8 cellular contexts compared by ENCODE assay signal in the genomic region with DNA sequence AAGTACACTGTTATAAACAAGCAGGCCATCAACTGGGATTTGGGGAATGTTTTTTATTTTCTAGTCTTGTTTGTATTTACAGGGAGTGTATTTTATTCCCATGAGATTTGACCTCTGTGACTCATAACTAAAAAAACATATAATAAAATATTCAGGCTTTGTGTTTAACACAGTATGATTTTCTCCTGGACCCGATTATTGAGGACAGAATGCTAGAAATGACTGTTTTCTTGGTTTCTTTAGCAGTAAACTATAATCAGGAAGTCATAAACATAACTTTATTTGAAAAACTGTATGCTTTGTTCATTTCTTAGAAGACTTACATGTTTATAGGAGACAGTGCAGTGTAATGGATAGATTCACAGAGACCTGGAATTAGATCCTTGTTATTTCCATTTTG. TPM values are rescaled to one million over a fixed set of nuclear protein-coding genes. Genes with fewer than 3 reads are reported as not detected.
DNase-seq lines count a peak whose midpoint lies in the region; ATAC-seq and TF ChIP-seq lines count a peak whose summit lies in the region.

No MANE protein-coding gene starts in this region.

- TF ChIP-seq CTCF in OCI-LY7 (conservative IDR thresholded peaks at IDR 0.05; ENCODE audit: low read length), result no peak
- TF ChIP-seq CTCF in epithelial cell of proximal tubule (conservative IDR thresholded peaks at IDR 0.05; ENCODE audit: low read depth, low read length), result no peak
- no peak for TF ChIP-seq CTCF in psoas muscle (IDR thresholded peaks at IDR 0.05)

- peaks cover 51% of the 10 kb centered on the region for H3K4me1 ChIP-seq in OCI-LY7 (ENCODE audit: insufficient read depth, low read length, poor library complexity, severe bottlenecking)
- peaks cover 46% of the 10 kb centered on the region for H3K4me1 ChIP-seq in psoas muscle

- ATAC-seq in psoas muscle (no peak), HG02852 (IDR thresholded peaks at IDR 0.05; ENCODE audit: unreplicated experiment) (no peak)

- H3K36me3 ChIP-seq in OCI-LY7 (ENCODE audit: insufficient read depth, low read length) (peaks cover 40% of the 10 kb centered on the region), psoas muscle (ENCODE audit: insufficient read depth in 1 of 2, low read depth in 1 of 2) (peaks cover 0 to 32% of the 10 kb centered on the region in 2 donors)

- 53 to 64% (median 56%) methylated on average over 1 of the region's 1 CpG for WGBS in psoas muscle, 3 donors

- DNase-seq in NCI-H2227 treated with DMSO at 0.1 percent for 48 hours (lab: John Stamatoyannopoulos, UW), result peak; percentile 27
- DNase-seq in NCI-H2227 (lab: John Stamatoyannopoulos, UW; ENCODE audit: unreplicated experiment), result no peak
- DNase-seq in OCI-LY7 (ENCODE audit: low spot score), result no peak
- no peak for DNase-seq in epithelial cell of proximal tubule (ENCODE audit: low read depth)
- no peak for DNase-seq in psoas muscle
- DNase-seq in NCI-H1930 (lab: John Stamatoyannopoulos, UW), result no peak
- no peak for DNase-seq in NCI-H345 (lab: John Stamatoyannopoulos, UW)

- H3K4me3 ChIP-seq in OCI-LY7 (ENCODE audit: low read depth, low read length, poor library complexity, severe bottlenecking) (peak overlapping the region; percentile 98), epithelial cell of proximal tubule (ENCODE audit: low read depth, low read length) (peak overlapping the region; percentile 91), psoas muscle (peak overlapping the region; percentile 93)

- no peaks in the 10 kb centered on the region for H3K9me2 ChIP-seq in OCI-LY7 (ENCODE audit: insufficient read depth, low read length)

- POLR2A ChIA-PET in OCI-LY7 (lab: Charles Lee), result interaction anchor here (1.2 kb wide), 1 partner anchor 158 kb away, joined by 3 read pairs; no protein-coding TSS in a partner anchor

- 0 out of 2 replicates have a peak, but pooled peaks cover 24% of the 10 kb centered on the region for H4K20me1 ChIP-seq in OCI-LY7 (ENCODE audit: insufficient read depth, low read length)

- H2AFZ ChIP-seq in OCI-LY7 (ENCODE audit: low read length), result no peak overlapping the region

- H3K27ac ChIP-seq in OCI-LY7 (ENCODE audit: low read depth, low read length, poor library complexity, severe bottlenecking) (peak overlapping the region; percentile 76), psoas muscle (no peak overlapping the region)

- H3K4me2 ChIP-seq in OCI-LY7 (ENCODE audit: low read length), result peak overlapping the region; percentile 98

- H3K79me2 ChIP-seq in OCI-LY7 (ENCODE audit: insufficient read depth, low read depth, low read length), result peaks cover 91% of the 10 kb centered on the region

- H3K9me3 ChIP-seq in OCI-LY7 (ENCODE audit: low read length) (peaks cover 12% of the 10 kb centered on the region; the same call in 1 of the 2 replicates), psoas muscle (no peaks in the 10 kb centered on the region)

- intact Hi-C loops in OCI-LY7 (cut with micrococcal nuclease; ENCODE audit: unreplicated experiment) (loop anchor here (5.0 to 10.0 kb wide), 4 partner anchors 171 to 668 kb away; a partner anchor contains a TSS), psoas muscle (cut with DNase I) (no loop called here)

- no peaks in the 10 kb centered on the region for H3K27me3 ChIP-seq in psoas muscle (ENCODE audit: insufficient read depth in 3 of 3, low read length in 2 of 3)

- CTCF ChIA-PET in OCI-LY7 (lab: Charles Lee; ENCODE audit: unreplicated experiment), result no interaction called here

- BruUV-seq in OCI-LY7 (replicated peaks; lab: Mats Ljungman, UMichigan), result no TSS peak

RNA-seq across cellular contexts. Expression of a gene that starts 2.1 kb away (rescaled TPM):
- total RNA-seq in OCI-LY7 (2014; rRNA removed; shearing (Covaris generic)), result 28.6 and 64.1 TPM in 2 replicates
- total RNA-seq in OCI-LY7 (2022), result 44.5 and 49.0 TPM in 2 replicates
- total RNA-seq in epithelial cell of proximal tubule, result 12.9 and 30.1 TPM in 2 replicates
- total RNA-seq in psoas muscle, result 10 to 100 TPM; 24.6 to 30.0 (median 27.5) TPM
- 1 to 10 TPM; 3.8 to 5.6 (median 4.3) TPM for polyA plus RNA-seq in psoas muscle

RNA-seq across cellular contexts. Expression of a gene that starts 2.7 kb away (rescaled TPM):
- total RNA-seq in OCI-LY7 (2014; rRNA removed; shearing (Covaris generic)), result 11.5 and 12.3 TPM in 2 replicates
- total RNA-seq in OCI-LY7 (2022), result 18.1 and 18.4 TPM in 2 replicates
- total RNA-seq in epithelial cell of proximal tubule, result 7.9 and 12.0 TPM in 2 replicates
- total RNA-seq in psoas muscle, result 1 to 10 TPM; 2.3 to 4.1 (median 3.4) TPM
- 1 to 10 TPM; 1.9 to 5.1 (median 2.0) TPM for polyA plus RNA-seq in psoas muscle
